19 cellular contexts compared by ENCODE assay signal in the genomic region with DNA sequence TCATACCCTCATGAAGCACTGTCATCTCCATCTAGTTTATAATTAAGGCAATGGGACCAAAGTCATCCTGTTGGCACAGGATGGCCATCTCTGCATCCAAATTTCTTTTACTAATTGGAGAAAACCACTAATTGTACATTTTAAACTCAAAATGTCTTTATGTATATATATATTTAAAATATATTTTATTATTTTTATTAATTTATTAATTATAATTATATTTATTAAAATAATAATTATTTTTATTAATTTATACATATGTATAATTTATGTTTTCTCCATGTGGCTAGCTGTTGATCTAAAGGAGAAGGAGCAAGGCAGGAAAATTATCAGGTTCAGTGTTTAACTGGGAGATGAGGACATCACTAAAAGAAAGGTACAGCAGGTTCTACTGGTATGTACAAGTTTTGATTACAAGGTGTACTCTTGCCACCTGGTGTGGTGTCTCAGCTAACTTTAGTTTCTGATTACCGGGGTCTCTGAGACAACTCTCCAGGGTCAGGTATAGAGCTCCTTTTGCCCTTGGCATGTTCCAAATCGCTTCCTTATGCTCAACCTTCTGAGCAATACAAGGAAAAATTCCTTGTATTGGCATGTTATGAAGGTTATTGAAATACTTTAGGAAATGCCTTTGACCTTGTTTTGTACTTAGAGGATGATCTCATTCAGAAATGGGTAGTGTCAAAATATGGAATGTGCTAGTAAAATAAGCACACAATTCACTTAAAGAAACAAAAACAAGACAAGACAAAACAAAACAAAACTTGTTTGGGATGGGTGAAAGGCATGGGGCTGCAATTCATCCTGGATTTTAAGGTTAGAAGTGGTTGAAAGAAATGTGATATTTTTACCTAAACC.
"Had no signal": no experiment of that assay in that cellular context is flagged by ENCODE, and none has a peak within 500 bp of the region (broad histone marks: within the 10 kb centered on the region; RNA-seq: fewer than 3 reads in every experiment).

No MANE protein-coding gene starts in this region.

- H3K4me1 Mint-ChIP-seq: activated CD4-positive, alpha-beta memory T cell treated with anti-CD3 and anti-CD28 coated beads, Interleukin-2, amount 10 ng/mL, durations not matched to agents 7 days and 5 days; central memory CD8-positive, alpha-beta T cell; naive B cell; stimulated activated naive B cell treated with anti-CD40 and anti-IgM and Interleukin-4, amounts not matched to agents 10 μg/mL and 1 μg/mL and 100 μg/mL, for 72 hours had no signal

- H3K27ac Mint-ChIP-seq: activated CD4-positive, alpha-beta memory T cell treated with anti-CD3 and anti-CD28 coated beads, Interleukin-2, amount 10 ng/mL, durations not matched to agents 7 days and 5 days; activated naive CD4-positive, alpha-beta T cell treated with anti-CD3 and anti-CD28 coated beads for 36 hours; activated T-helper 1 cell treated with anti-CD3 and anti-CD28 coated beads, Interleukin-12 subunit alpha, Interleukin-12 subunit beta, Interleukin-2, Interleukin-4 antibody, amounts not matched to agents 30 ng/mL and 10 ng/mL and 1 ng/mL, durations not matched to agents 14 hours and 24 hours and 36 hours; dendritic cell treated with granulocyte-macrophage colony-stimulating factor and Interleukin-4, amounts not matched to agents 40 ng/mL and 50 ng/mL, for 4 days; effector memory CD8-positive, alpha-beta T cell; stimulated activated naive B cell treated with anti-CD40 and anti-IgM and Interleukin-4, amounts not matched to agents 10 μg/mL and 1 μg/mL and 100 μg/mL, for 72 hours had no signal

- H3K36me3 ChIP-seq: adrenal gland, esophagus muscularis mucosa, gastroesophageal sphincter, lower lobe of right lung, upper lobe of right lung had no signal

- ATAC-seq: effector memory CD8-positive, alpha-beta T cell; gastroesophageal sphincter; lower lobe of right lung; right cardiac atrium; stimulated activated naive B cell treated with anti-CD40 and anti-IgM and Interleukin-4, amounts not matched to agents 10 μg/mL and 1 μg/mL and 100 μg/mL, for 72 hours; upper lobe of right lung had no signal

- H3K27me3 Mint-ChIP-seq: activated CD4-positive, alpha-beta memory T cell treated with anti-CD3 and anti-CD28 coated beads, Interleukin-2, amount 10 ng/mL, durations not matched to agents 7 days and 5 days; central memory CD8-positive, alpha-beta T cell; dendritic cell treated with granulocyte-macrophage colony-stimulating factor and Interleukin-4, amounts not matched to agents 40 ng/mL and 50 ng/mL, for 4 days; effector memory CD8-positive, alpha-beta T cell had no signal

- H3K4me3 Mint-ChIP-seq: activated CD4-positive, alpha-beta memory T cell treated with anti-CD3 and anti-CD28 coated beads, Interleukin-2, amount 10 ng/mL, durations not matched to agents 7 days and 5 days; activated naive CD4-positive, alpha-beta T cell treated with anti-CD3 and anti-CD28 coated beads for 36 hours; activated T-helper 1 cell treated with anti-CD3 and anti-CD28 coated beads, Interleukin-12 subunit alpha, Interleukin-12 subunit beta, Interleukin-2, Interleukin-4 antibody, amounts not matched to agents 30 ng/mL and 10 ng/mL and 1 ng/mL, durations not matched to agents 14 hours and 24 hours and 36 hours; central memory CD8-positive, alpha-beta T cell; dendritic cell treated with granulocyte-macrophage colony-stimulating factor and Interleukin-4, amounts not matched to agents 40 ng/mL and 50 ng/mL, for 4 days; effector memory CD8-positive, alpha-beta T cell; naive B cell; stimulated activated naive B cell treated with anti-CD40 and anti-IgM and Interleukin-4, amounts not matched to agents 10 μg/mL and 1 μg/mL and 100 μg/mL, for 72 hours had no signal

- H3K9me3 Mint-ChIP-seq: activated CD4-positive, alpha-beta memory T cell treated with anti-CD3 and anti-CD28 coated beads, Interleukin-2, amount 10 ng/mL, durations not matched to agents 7 days and 5 days; activated naive CD4-positive, alpha-beta T cell treated with anti-CD3 and anti-CD28 coated beads for 36 hours; activated T-helper 1 cell treated with anti-CD3 and anti-CD28 coated beads, Interleukin-12 subunit alpha, Interleukin-12 subunit beta, Interleukin-2, Interleukin-4 antibody, amounts not matched to agents 30 ng/mL and 10 ng/mL and 1 ng/mL, durations not matched to agents 14 hours and 24 hours and 36 hours; central memory CD8-positive, alpha-beta T cell; dendritic cell treated with granulocyte-macrophage colony-stimulating factor and Interleukin-4, amounts not matched to agents 40 ng/mL and 50 ng/mL, for 4 days; effector memory CD8-positive, alpha-beta T cell; naive B cell; stimulated activated naive B cell treated with anti-CD40 and anti-IgM and Interleukin-4, amounts not matched to agents 10 μg/mL and 1 μg/mL and 100 μg/mL, for 72 hours had no signal

- H2AFZ ChIP-seq: hepatocyte had no signal

- H3K9me3 ChIP-seq: adrenal gland, esophagus muscularis mucosa, gastroesophageal sphincter, lower lobe of right lung, upper lobe of right lung had no signal

- H3K27ac ChIP-seq: esophagus muscularis mucosa, gastroesophageal sphincter, hepatocyte, lower lobe of right lung, upper lobe of right lung had no signal

- H3K27me3 ChIP-seq: adrenal gland, esophagus muscularis mucosa, gastroesophageal sphincter, hepatocyte, upper lobe of right lung had no signal

- DNase-seq: activated CD4-positive, alpha-beta memory T cell treated with anti-CD3 and anti-CD28 coated beads, Interleukin-2, amount 10 ng/mL, durations not matched to agents 7 days and 5 days; activated CD8-positive, alpha-beta memory T cell treated with anti-CD3 and anti-CD28 coated beads, Interleukin-2, amount 50 U/mL, for 4 hours; activated naive CD4-positive, alpha-beta T cell treated with anti-CD3 and anti-CD28 coated beads for 36 hours; adrenal gland; effector memory CD8-positive, alpha-beta T cell; kidney glomerular epithelial cell; lower lobe of right lung; naive B cell; right cardiac atrium; stimulated activated CD4-positive, alpha-beta T cell treated with anti-CD3 and anti-CD28 coated beads, Interleukin-2, amount 100 ng/mL, for 24 hours; stimulated activated naive B cell treated with anti-CD40 and anti-IgM and Interleukin-4, amounts not matched to agents 10 μg/mL and 1 μg/mL and 100 μg/mL, for 72 hours; T1000; upper lobe of right lung had no signal

- H3K4me2 ChIP-seq: hepatocyte had no signal

- H3K4me3 ChIP-seq: adrenal gland, esophagus muscularis mucosa, gastroesophageal sphincter, hepatocyte, lower lobe of right lung, upper lobe of right lung had no signal

- H3K4me1 ChIP-seq: upper lobe of right lung had no signal

- H3K36me3 Mint-ChIP-seq: naive B cell; stimulated activated naive B cell treated with anti-CD40 and anti-IgM and Interleukin-4, amounts not matched to agents 10 μg/mL and 1 μg/mL and 100 μg/mL, for 72 hours had no signal
